11 cellular contexts compared by ENCODE assay signal in the genomic region with DNA sequence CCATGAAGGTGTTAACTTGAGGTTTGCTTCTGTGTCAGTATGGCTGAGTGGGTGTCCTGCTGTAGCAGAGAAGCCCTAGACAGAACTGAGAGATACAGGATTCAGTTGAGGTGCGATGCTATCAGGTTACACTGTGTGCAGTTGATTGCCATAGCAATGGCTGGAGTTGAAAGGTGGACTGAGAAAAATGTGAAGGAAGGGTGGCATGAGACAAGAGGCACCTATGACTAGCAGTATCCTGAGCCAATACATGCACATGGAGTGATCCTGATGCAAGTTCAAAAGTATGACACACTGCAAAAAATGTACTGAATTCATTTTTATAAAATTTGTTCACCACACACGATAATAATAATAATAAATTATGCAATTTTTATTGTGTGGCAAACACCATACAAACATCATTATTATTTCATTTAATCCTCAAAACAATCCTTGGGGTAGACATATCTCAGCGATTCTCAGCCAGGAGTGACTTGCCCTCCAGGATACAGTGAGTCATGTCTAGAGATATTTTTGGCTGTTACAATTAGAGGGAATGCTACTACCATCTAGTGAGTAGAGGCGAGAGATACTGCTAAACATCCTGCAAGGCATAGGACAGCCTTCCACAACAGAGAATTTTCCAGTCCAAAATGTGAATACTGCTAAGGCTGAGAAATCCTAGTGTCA. TPM values are rescaled to one million over a fixed set of nuclear protein-coding genes. Genes with fewer than 3 reads are reported as not detected.
DNase-seq lines count a peak whose midpoint lies in the region; TF ChIP-seq lines count a peak whose summit lies in the region.
"Had no signal": no experiment of that assay in that cellular context is flagged by ENCODE, and none has a peak within 500 bp of the region (broad histone marks: within the 10 kb centered on the region; RNA-seq: fewer than 3 reads in every experiment).

No MANE protein-coding gene starts in this region.

- no peak overlapping the region for H2BK5ac ChIP-seq in mesenchymal stem cell (ENCODE audit: low read depth, low read length, poor library complexity, severe bottlenecking)

- H3K9ac ChIP-seq in mesenchymal stem cell (ENCODE audit: low read length): peak overlapping the region; percentile 48

- no peak overlapping the region for H2BK120ac ChIP-seq in mesenchymal stem cell (ENCODE audit: low read depth, low read length)

- TF ChIP-seq CTCF in AG10803 (conservative IDR thresholded peaks at IDR 0.05; ENCODE audit: low read length): peak; percentile 59

- H3K18ac ChIP-seq in mesenchymal stem cell (ENCODE audit: low read depth in 1 of 2, low read length in 2 of 2): no peak overlapping the region

- H3K27ac ChIP-seq in mesenchymal stem cell (ENCODE audit: low read length, poor library complexity, severe bottlenecking): no peak overlapping the region
- H3K27ac ChIP-seq: colonic mucosa had no signal

- no peaks in the 10 kb centered on the region for H3K79me1 ChIP-seq in mesenchymal stem cell (replicated peaks; ENCODE audit: low read length, poor library complexity, severe bottlenecking)

- H3K9me3 ChIP-seq in MG63 (no peaks in the 10 kb centered on the region), mesenchymal stem cell (ENCODE audit: control insufficient read depth, low read length) (no peaks in the 10 kb centered on the region)
- H3K9me3 ChIP-seq: colonic mucosa had no signal

- peak overlapping the region; percentile 22 for H4K91ac ChIP-seq in mesenchymal stem cell (ENCODE audit: low read length)

- H3K4me2 ChIP-seq in mesenchymal stem cell (ENCODE audit: low read length, poor library complexity, severe bottlenecking): no peak overlapping the region

- peak overlapping the region; percentile 23 for H2AK5ac ChIP-seq in mesenchymal stem cell (ENCODE audit: low read length, severe bottlenecking)

- peaks cover 5% of the 10 kb centered on the region for H3K4me1 ChIP-seq in mesenchymal stem cell (ENCODE audit: control insufficient read depth, insufficient read depth, low read depth, low read length)
- H3K4me1 ChIP-seq: colonic mucosa had no signal

- 67% methylated on average over 2 of the region's 4 CpGs for WGBS in mesenchymal stem cell

- no peak overlapping the region for H3K4me3 ChIP-seq in AG10803 (ENCODE audit: low read length)
- no peak overlapping the region for H3K4me3 ChIP-seq in MG63
- no peak overlapping the region for H3K4me3 ChIP-seq in mesenchymal stem cell (ENCODE audit: insufficient read depth in 1 of 2, low read depth in 1 of 2, low read length in 2 of 2)
- H3K4me3 ChIP-seq: colonic mucosa had no signal

- DNase-seq in AG10803 (ENCODE audit: low read depth) (peak; percentile 77), MG63 (peak; percentile 44), dedifferentiated amniotic fluid mesenchymal stem cell (ENCODE audit: extremely low spot score) (peak; percentile 66), mesenchymal stem cell (peak; percentile 67), hypothalamus (lab: John Stamatoyannopoulos, UW) (no peak), NCI-H446 treated with DMSO at 0.1 percent for 48 hours (lab: John Stamatoyannopoulos, UW) (no peak), T1000 (lab: John Stamatoyannopoulos, UW) (no peak)
- no peak for DNase-seq in stimulated activated naive CD4-positive, alpha-beta T cell treated with Interleukin-2 at 50 U/mL for 16 hours (lab: John Stamatoyannopoulos, UW)
- DNase-seq: activated CD4-positive, alpha-beta T cell treated with anti-CD3 and anti-CD28 coated beads for 48 hours; colonic mucosa; DMS79 treated with DMSO at 0.1 percent for 48 hours had no signal

- H3K36me3 ChIP-seq in MG63 (no peaks in the 10 kb centered on the region), mesenchymal stem cell (ENCODE audit: control insufficient read depth in 1 of 2, insufficient read depth in 2 of 2, low read depth in 1 of 2, low read length in 2 of 2) (no peaks in the 10 kb centered on the region)
- H3K36me3 ChIP-seq: colonic mucosa had no signal

- H3K27me3 ChIP-seq in MG63 (no peaks in the 10 kb centered on the region), mesenchymal stem cell (ENCODE audit: control insufficient read depth in 1 of 2, insufficient read depth in 1 of 2, low read length in 2 of 2) (no peaks in the 10 kb centered on the region)
- H3K27me3 ChIP-seq: colonic mucosa had no signal

- H2BK12ac ChIP-seq in mesenchymal stem cell (ENCODE audit: low read length in 2 of 2): no peak overlapping the region

- no peak overlapping the region for H3K23ac ChIP-seq in mesenchymal stem cell (ENCODE audit: low read length in 2 of 2)

- H2BK15ac ChIP-seq in mesenchymal stem cell (ENCODE audit: low read depth, poor library complexity, severe bottlenecking): no peak overlapping the region

- no peak overlapping the region for H3K4ac ChIP-seq in mesenchymal stem cell (ENCODE audit: low read depth in 1 of 2, low read length in 2 of 2)

- no peak overlapping the region for H2AFZ ChIP-seq in mesenchymal stem cell (ENCODE audit: low read depth, low read length)

- no peak overlapping the region for H3K14ac ChIP-seq in mesenchymal stem cell (ENCODE audit: low read length in 2 of 2)

- H4K8ac ChIP-seq in mesenchymal stem cell (ENCODE audit: low read length): peak overlapping the region; percentile 40

RNA-seq across cellular contexts. Expression of a gene that starts 3.9 kb away (rescaled TPM):
- 0.20 TPM in 1 of 2 replicates, not detected in the other for total RNA-seq in MG63 (2014; rRNA removed; shearing (Covaris generic); ENCODE audit: low replicate concordance)
- polyA plus RNA-seq in mesenchymal stem cell (2013, experiment 1 of 2): 0.23 TPM
- polyA plus RNA-seq in mesenchymal stem cell (2013, experiment 2 of 2): 0.27 TPM

RNA-seq across cellular contexts. Expression of a gene that starts 19.6 kb away (rescaled TPM):
- total RNA-seq in MG63 (2014; rRNA removed; shearing (Covaris generic); ENCODE audit: low replicate concordance): 4.6 and 9.4 TPM in 2 replicates
- 2.7 TPM for polyA plus RNA-seq in mesenchymal stem cell (2013, experiment 1 of 2)
- polyA plus RNA-seq in mesenchymal stem cell (2013, experiment 2 of 2): 2.9 TPM

RNA-seq across cellular contexts. Expression of a gene that starts 51.1 kb away (rescaled TPM):
- not detected in 2 replicates for total RNA-seq in MG63 (2014; rRNA removed; shearing (Covaris generic); ENCODE audit: low replicate concordance)
- polyA plus RNA-seq in mesenchymal stem cell (2013, experiment 1 of 2): not detected
- not detected for polyA plus RNA-seq in mesenchymal stem cell (2013, experiment 2 of 2)
- total RNA-seq: colonic mucosa had no signal

Comparison
In these comparisons a context has a peak if more than half of its experiments do, and no peak if none do; other contexts are left out.
1. DNase-seq: peak in AG10803 (single experiment), MG63 (single experiment), dedifferentiated amniotic fluid mesenchymal stem cell (single experiment) and mesenchymal stem cell (single experiment); none in hypothalamus (0 of 51), NCI-H446 treated with DMSO at 0.1 percent for 48 hours (single experiment), stimulated activated naive CD4-positive, alpha-beta T cell treated with Interleukin-2 at 50 U/mL for 16 hours (single experiment) and T1000 (single experiment).